In genomic region chr18:79451237-79452125, GRCh38 we compare ENCODE assay signal across 1 cellular context.
TF ChIP-seq lines count a peak whose summit lies in the region.

No MANE protein-coding gene starts in this region.

TF ChIP-seq in HepG2, 621 proteins besides CTCF, POLR2A, EP300 and RAD21:
- TF ChIP-seq MAFK (conservative IDR thresholded peaks at IDR 0.05 in 1 of 2, IDR thresholded peaks at IDR 0.05 in 1 of 2; ENCODE audit: low read length in 2 of 2): 0 out of 4 replicates have a peak, but pooled peaks of 1 of the 2 experiments have one; percentile 11
- no peak for TF ChIP-seq ZNF205 (CRISPR knock-in tag; IDR thresholded peaks at IDR 0.05)
